ENCODE assay signal across 19 cellular contexts in genomic region chr22:19795617-19796008, GRCh38. TPM values are rescaled to one million over a fixed set of nuclear protein-coding genes. Genes with fewer than 3 reads are reported as not detected.
DNase-seq lines count a peak whose midpoint lies in the region; ATAC-seq, FAIRE-seq and TF ChIP-seq lines count a peak whose summit lies in the region.
"Had no signal": no experiment of that assay in that cellular context is flagged by ENCODE, and none has a peak within 500 bp of the region (broad histone marks: within the 10 kb centered on the region; RNA-seq: fewer than 3 reads in every experiment).

No MANE protein-coding gene starts in this region.

- H4K8ac ChIP-seq in mesenchymal stem cell (ENCODE audit: low read length) = no peak overlapping the region

- CTCF ChIA-PET in K562 (lab: Yijun Ruan, JAX; ENCODE audit: low intra/inter-chr PET ratio) = no interaction called here

- H3K9me1 ChIP-seq in K562 (ENCODE audit: control insufficient read depth, insufficient read depth, low read length) = no peaks in the 10 kb centered on the region

- H3K9me3 ChIP-seq in K562 (replicated peaks; ENCODE audit: control insufficient read depth, insufficient read depth, low read depth, low read length) (peaks cover 2% of the 10 kb centered on the region; the same call in 1 of the 2 replicates), mesenchymal stem cell (ENCODE audit: control insufficient read depth, low read length) (peaks cover 8% of the 10 kb centered on the region)
- H3K9me3 ChIP-seq: mucosa of descending colon had no signal

- no peak overlapping the region for H2BK120ac ChIP-seq in mesenchymal stem cell (ENCODE audit: low read depth, low read length)

- peaks cover 3% of the 10 kb centered on the region for H3K36me3 Mint-ChIP-seq in activated T-helper 1 cell treated with anti-CD3 and anti-CD28 coated beads, Interleukin-12 subunit alpha, Interleukin-12 subunit beta, Interleukin-2, Interleukin-4 antibody, amounts not matched to agents 30 ng/mL and 10 ng/mL and 1 ng/mL, durations not matched to agents 14 hours and 24 hours and 36 hours (ENCODE audit: low read depth)

- H2AK5ac ChIP-seq in mesenchymal stem cell (ENCODE audit: low read length, severe bottlenecking) = no peak overlapping the region

- no peak for ATAC-seq in left ventricle myocardium superior
- ATAC-seq in K562 = no peak
- no peak for ATAC-seq in HG02884 (IDR thresholded peaks at IDR 0.05; ENCODE audit: unreplicated experiment)
- ATAC-seq in HG03039 (IDR thresholded peaks at IDR 0.05; ENCODE audit: unreplicated experiment) = no peak
- ATAC-seq: left lobe of liver, mucosa of descending colon, T-cell had no signal

- H2AFZ ChIP-seq in K562 (ENCODE audit: low read depth, low read length) (no peak overlapping the region), mesenchymal stem cell (ENCODE audit: low read depth, low read length) (no peak overlapping the region)

- intact Hi-C loops in left ventricle myocardium superior (cut with micrococcal nuclease) = no loop called here
- intact Hi-C loops in cardiac septum (cut with DNase I) = no loop called here
- intact Hi-C loops in K562 (cut with micrococcal nuclease) = no loop called here
- intact Hi-C loops in activated T-helper 1 cell treated with anti-CD3 and anti-CD28 coated beads, Interleukin-12 subunit alpha, Interleukin-12 subunit beta, Interleukin-2, Interleukin-4 antibody, amounts not matched to agents 30 ng/mL and 10 ng/mL and 1 ng/mL, durations not matched to agents 14 hours and 24 hours and 36 hours (cut with micrococcal nuclease) = no loop called here

- no peak for TF ChIP-seq RAD21 in K562 (CRISPR knock-in tag; conservative IDR thresholded peaks at IDR 0.05 in 1 of 2, IDR thresholded peaks at IDR 0.05 in 1 of 2)

- H3K27ac ChIP-seq in K562 (ENCODE audit: extremely low read depth, low read depth, low read length) (no peak overlapping the region), mesenchymal stem cell (ENCODE audit: low read length, poor library complexity, severe bottlenecking) (no peak overlapping the region)
- H3K27ac ChIP-seq: C4-2B had no signal

- H3K36me3 ChIP-seq in K562 (ENCODE audit: control insufficient read depth, insufficient read depth, low read length) (no peaks in the 10 kb centered on the region), mesenchymal stem cell (ENCODE audit: control insufficient read depth in 1 of 2, insufficient read depth in 2 of 2, low read depth in 1 of 2, low read length in 2 of 2) (peaks cover 0 to 27% of the 10 kb centered on the region in 2 experiments)

- DNase-seq in left ventricle myocardium superior = peak; percentile 18
- DNase-seq in cardiac septum (ENCODE audit: low spot score) = no peak
- DNase-seq in K562 (ENCODE audit: extremely low read depth in 1 of 4, low spot score in 3 of 4) = no peak
- no peak for DNase-seq in mesenchymal stem cell
- DNase-seq in NCI-H2171 (lab: John Stamatoyannopoulos, UW) = no peak
- no peak for DNase-seq in activated T-helper 1 cell treated with anti-CD3 and anti-CD28 coated beads, Interleukin-12 subunit alpha, Interleukin-12 subunit beta, Interleukin-2, Interleukin-4 antibody, amounts not matched to agents 30 ng/mL and 10 ng/mL and 1 ng/mL, durations not matched to agents 14 hours and 24 hours and 36 hours (ENCODE audit: low spot score)
- DNase-seq: activated CD4-positive, alpha-beta T cell treated with anti-CD3 and anti-CD28 coated beads, Interleukin-2, amount 10 ng/mL, durations not matched to agents 24 days and 14 days; activated effector memory CD4-positive, alpha-beta T cell treated with anti-CD3 and anti-CD28 coated beads, Interleukin-2, amount 50 U/mL, for 16 hours; central memory CD4-positive, alpha-beta T cell; mucosa of descending colon; NCI-H69; SHP77 treated with DMSO at 0.1 percent for 48 hours; T-cell had no signal

- no peak for FAIRE-seq in K562 (lab: Jason Lieb, UNC)

- H3K4me3 Mint-ChIP-seq in activated T-helper 1 cell treated with anti-CD3 and anti-CD28 coated beads, Interleukin-12 subunit alpha, Interleukin-12 subunit beta, Interleukin-2, Interleukin-4 antibody, amounts not matched to agents 30 ng/mL and 10 ng/mL and 1 ng/mL, durations not matched to agents 14 hours and 24 hours and 36 hours = no peak overlapping the region
- H3K4me3 Mint-ChIP-seq: activated CD4-positive, alpha-beta T cell treated with anti-CD3 and anti-CD28 coated beads, Interleukin-2, amount 10 ng/mL, durations not matched to agents 24 days and 14 days had no signal

- no peaks in the 10 kb centered on the region for H3K4me1 Mint-ChIP-seq in activated T-helper 1 cell treated with anti-CD3 and anti-CD28 coated beads, Interleukin-12 subunit alpha, Interleukin-12 subunit beta, Interleukin-2, Interleukin-4 antibody, amounts not matched to agents 30 ng/mL and 10 ng/mL and 1 ng/mL, durations not matched to agents 14 hours and 24 hours and 36 hours (ENCODE audit: low read depth)
- H3K4me1 Mint-ChIP-seq: activated CD4-positive, alpha-beta T cell treated with anti-CD3 and anti-CD28 coated beads, Interleukin-2, amount 10 ng/mL, durations not matched to agents 24 days and 14 days had no signal

- no peaks in the 10 kb centered on the region for H3K27me3 ChIP-seq in K562 (ENCODE audit: control insufficient read depth in 2 of 2, insufficient read depth in 2 of 2, low read length in 2 of 2)
- H3K27me3 ChIP-seq in mesenchymal stem cell (ENCODE audit: control insufficient read depth in 1 of 2, insufficient read depth in 1 of 2, low read length in 2 of 2) = no peaks in the 10 kb centered on the region

- in situ Hi-C loops in K562 (cut with MboI) = no loop called here

- H4K91ac ChIP-seq in mesenchymal stem cell (ENCODE audit: low read length) = no peak overlapping the region

- no TSS peak for BruUV-seq in K562 (replicated peaks; lab: Mats Ljungman, UMichigan)

- 64% methylated on average over 6 of the region's 6 CpGs for WGBS in K562 (ENCODE audit: insufficient coverage, low coverage, missing lambda C conversion rate)
- 95% methylated on average over 6 of the region's 6 CpGs for WGBS in mesenchymal stem cell

- peaks cover 2% of the 10 kb centered on the region for H3K79me1 ChIP-seq in mesenchymal stem cell (replicated peaks; ENCODE audit: low read length, poor library complexity, severe bottlenecking)

- H3K4me3 ChIP-seq in K562 (no peak overlapping the region), mesenchymal stem cell (ENCODE audit: insufficient read depth in 1 of 2, low read depth in 1 of 2, low read length in 2 of 2) (peak overlapping the region in 1 of 2 experiments; percentile 29)
- H3K4me3 ChIP-seq: mucosa of descending colon had no signal

- H2BK12ac ChIP-seq in mesenchymal stem cell (ENCODE audit: low read length in 2 of 2) = no peak overlapping the region

- H3K27ac Mint-ChIP-seq in activated T-helper 1 cell treated with anti-CD3 and anti-CD28 coated beads, Interleukin-12 subunit alpha, Interleukin-12 subunit beta, Interleukin-2, Interleukin-4 antibody, amounts not matched to agents 30 ng/mL and 10 ng/mL and 1 ng/mL, durations not matched to agents 14 hours and 24 hours and 36 hours = no peak overlapping the region
- H3K27ac Mint-ChIP-seq: activated CD4-positive, alpha-beta T cell treated with anti-CD3 and anti-CD28 coated beads, Interleukin-2, amount 10 ng/mL, durations not matched to agents 24 days and 14 days; T-cell had no signal

- peak overlapping the region in 1 of 2 experiments; percentile 8; a peak in 1 of 4 replicates for H3K9ac ChIP-seq in K562 (ENCODE audit: insufficient read depth in 1 of 2, low read depth in 2 of 2, low read length in 2 of 2)
- H3K9ac ChIP-seq in mesenchymal stem cell (ENCODE audit: low read length) = peak overlapping the region; percentile 0

- no peak for TF ChIP-seq POLR2A in K562 (conservative IDR thresholded peaks at IDR 0.05)

- H3K4ac ChIP-seq in mesenchymal stem cell (ENCODE audit: low read depth in 1 of 2, low read length in 2 of 2) = no peak overlapping the region

- H3K23ac ChIP-seq in mesenchymal stem cell (ENCODE audit: low read length in 2 of 2) = no peak overlapping the region

- H2BK15ac ChIP-seq in mesenchymal stem cell (ENCODE audit: low read depth, poor library complexity, severe bottlenecking) = no peak overlapping the region

- H3K4me1 ChIP-seq in K562 (replicated peaks in 1 of 2; ENCODE audit: control insufficient read depth in 2 of 2, insufficient read depth in 2 of 2, low read length in 2 of 2) = peaks cover 0 to 30% of the 10 kb centered on the region in 2 experiments; a peak in 1 of 5 replicates
- peaks cover 19% of the 10 kb centered on the region for H3K4me1 ChIP-seq in mesenchymal stem cell (ENCODE audit: control insufficient read depth, insufficient read depth, low read depth, low read length)

- TF ChIP-seq CTCF in K562 (IDR thresholded peaks at IDR 0.05 in 2 of 3, conservative IDR thresholded peaks at IDR 0.05 in 1 of 3; ENCODE audit: insufficient read depth in 2 of 3, low read depth in 1 of 3, low read length in 3 of 3) = no peak

- H3K18ac ChIP-seq in mesenchymal stem cell (ENCODE audit: low read depth in 1 of 2, low read length in 2 of 2) = no peak overlapping the region

- H3K79me2 ChIP-seq in K562 (ENCODE audit: control insufficient read depth, insufficient read depth, low read length) = no peaks in the 10 kb centered on the region

- H3K14ac ChIP-seq in mesenchymal stem cell (ENCODE audit: low read length in 2 of 2) = no peak overlapping the region

- POLR2A ChIA-PET in K562 (lab: Yijun Ruan, JAX) = interaction anchor here (1.1 to 1.7 kb wide), 2 partner anchors 14 to 71 kb away, joined by 4 to 8 read pairs; no protein-coding TSS in a partner anchor

- H3K4me2 ChIP-seq in K562 (ENCODE audit: insufficient read depth, low read length) = no peak overlapping the region
- no peak overlapping the region for H3K4me2 ChIP-seq in mesenchymal stem cell (ENCODE audit: low read length, poor library complexity, severe bottlenecking)

- H3K27me3 Mint-ChIP-seq in activated T-helper 1 cell treated with anti-CD3 and anti-CD28 coated beads, Interleukin-12 subunit alpha, Interleukin-12 subunit beta, Interleukin-2, Interleukin-4 antibody, amounts not matched to agents 30 ng/mL and 10 ng/mL and 1 ng/mL, durations not matched to agents 14 hours and 24 hours and 36 hours (ENCODE audit: insufficient read depth) = no peaks in the 10 kb centered on the region
- H3K27me3 Mint-ChIP-seq: activated CD4-positive, alpha-beta T cell treated with anti-CD3 and anti-CD28 coated beads, Interleukin-2, amount 10 ng/mL, durations not matched to agents 24 days and 14 days; T-cell had no signal

- no peak for TF ChIP-seq EP300 in K562 (IDR thresholded peaks at IDR 0.05; ENCODE audit: low read length)

- H2BK5ac ChIP-seq in mesenchymal stem cell (ENCODE audit: low read depth, low read length, poor library complexity, severe bottlenecking) = no peak overlapping the region

- 0 out of 2 replicates have a peak, but pooled peaks cover 4% of the 10 kb centered on the region for H4K20me1 ChIP-seq in K562 (replicated peaks; ENCODE audit: control insufficient read depth, insufficient read depth, low read length)

- no peaks in the 10 kb centered on the region for H3K9me3 Mint-ChIP-seq in activated T-helper 1 cell treated with anti-CD3 and anti-CD28 coated beads, Interleukin-12 subunit alpha, Interleukin-12 subunit beta, Interleukin-2, Interleukin-4 antibody, amounts not matched to agents 30 ng/mL and 10 ng/mL and 1 ng/mL, durations not matched to agents 14 hours and 24 hours and 36 hours
- H3K9me3 Mint-ChIP-seq: activated CD4-positive, alpha-beta T cell treated with anti-CD3 and anti-CD28 coated beads, Interleukin-2, amount 10 ng/mL, durations not matched to agents 24 days and 14 days had no signal

RNA-seq across cellular contexts. Expression of gene TBX1, which starts 35.0 kb away (rescaled TPM):
- total RNA-seq in left ventricle myocardium superior = 3.6 TPM
- total RNA-seq in cardiac septum = 0.48 TPM
- 31.9 and 90.7 TPM in 2 replicates for total RNA-seq in K562 (2011; cell fraction: chromatin; rRNA removed; ENCODE audit: low replicate concordance)
- 41.9 and 52.4 TPM in 2 replicates for total RNA-seq in K562 (2011; cell fraction: nucleolus; rRNA removed)
- 40.6 and 47.0 TPM in 2 replicates for total RNA-seq in K562 (2011; cell fraction: nucleoplasm; rRNA removed)
- total RNA-seq in K562 (2014; rRNA removed) = 8.9 and 14.0 TPM in 2 replicates
- total RNA-seq in K562 (2014; rRNA removed; fragmentation: Illumina TruSeq; extraction: Trizol) = 2.1 and 2.6 TPM in 2 replicates
- total RNA-seq in K562 (2015; rRNA removed; fragmentation: Illumina TruSeq; extraction: Trizol) = 3.5 and 3.9 TPM in 2 replicates
- 34.2 and 35.0 TPM in 2 replicates for total RNA-seq in K562 (2021)
- polyA plus RNA-seq in K562 (2011; rRNA removed) = 2.5 and 9.5 TPM in 2 replicates
- 5.8 and 7.7 TPM in 2 replicates for polyA plus RNA-seq in K562 (2011; cell fraction: cytosol; rRNA removed)
- 55.1 and 87.1 TPM in 2 replicates for polyA plus RNA-seq in K562 (2011; cell fraction: nucleus; rRNA removed)
- polyA plus RNA-seq in K562 (2012) = 12.4 and 14.0 TPM in 2 replicates
- polyA plus RNA-seq in K562 (2014; fragmentation: Illumina TruSeq; extraction: Trizol) = 8.0 and 12.8 TPM in 2 replicates
- polyA plus RNA-seq in K562 (2014; fragmentation: Nextera tagmentation; extraction: Ambion mirVana) = under 1 TPM; 0.07 to 0.11 TPM
- 14.7 and 17.1 TPM in 2 replicates for polyA plus RNA-seq in K562 (2014; rRNA removed)
- 2.2 and 5.5 TPM in 2 replicates for polyA minus RNA-seq in K562 (2011; rRNA and poly(A)+ RNA removed)
- polyA minus RNA-seq in K562 (2011; cell fraction: cytosol; rRNA and poly(A)+ RNA removed) = 5.4 and 22.9 TPM in 2 replicates
- polyA minus RNA-seq in K562 (2011; cell fraction: nucleus; rRNA and poly(A)+ RNA removed) = 20.1 and 45.7 TPM in 2 replicates
- polyA plus RNA-seq in mesenchymal stem cell (2013, experiment 1 of 2) = 2.4 TPM
- 2.5 TPM for polyA plus RNA-seq in mesenchymal stem cell (2013, experiment 2 of 2)
- 0.29 and 0.56 TPM in 2 replicates for total RNA-seq in activated T-helper 1 cell treated with anti-CD3 and anti-CD28 coated beads, Interleukin-12 subunit alpha, Interleukin-12 subunit beta, Interleukin-2, Interleukin-4 antibody, amounts not matched to agents 30 ng/mL and 10 ng/mL and 1 ng/mL, durations not matched to agents 14 hours and 24 hours and 36 hours
- total RNA-seq: activated CD4-positive, alpha-beta T cell treated with anti-CD3 and anti-CD28 coated beads, Interleukin-2, amount 10 ng/mL, durations not matched to agents 24 days and 14 days; epithelial cell of proximal tubule; MCF 10A had no signal

RNA-seq across cellular contexts. Expression of gene GNB1L, which starts 59.1 kb away (rescaled TPM):
- 3.4 TPM for total RNA-seq in left ventricle myocardium superior
- total RNA-seq in cardiac septum = 2.0 TPM
- total RNA-seq in K562 (2011; cell fraction: chromatin; rRNA removed; ENCODE audit: low replicate concordance) = 5.3 and 21.3 TPM in 2 replicates
- total RNA-seq in K562 (2011; cell fraction: nucleolus; rRNA removed) = 21.8 and 25.5 TPM in 2 replicates
- total RNA-seq in K562 (2011; cell fraction: nucleoplasm; rRNA removed) = 7.3 and 7.8 TPM in 2 replicates
- 48.9 and 69.1 TPM in 2 replicates for total RNA-seq in K562 (2014; rRNA removed)
- 0.57 and 0.84 TPM in 2 replicates for total RNA-seq in K562 (2014; rRNA removed; fragmentation: Illumina TruSeq; extraction: Trizol)
- total RNA-seq in K562 (2015; rRNA removed; fragmentation: Illumina TruSeq; extraction: Trizol) = 17.8 and 20.6 TPM in 2 replicates
- 50.5 and 55.3 TPM in 2 replicates for total RNA-seq in K562 (2021)
- polyA plus RNA-seq in K562 (2011; rRNA removed) = 10.2 and 35.0 TPM in 2 replicates
- 37.2 and 43.8 TPM in 2 replicates for polyA plus RNA-seq in K562 (2011; cell fraction: cytosol; rRNA removed)
- 33.2 and 43.3 TPM in 2 replicates for polyA plus RNA-seq in K562 (2011; cell fraction: nucleus; rRNA removed)
- polyA plus RNA-seq in K562 (2012) = 42.2 and 62.2 TPM in 2 replicates
- polyA plus RNA-seq in K562 (2014; fragmentation: Illumina TruSeq; extraction: Trizol) = 1.9 and 18.0 TPM in 2 replicates
- 1 to 10 TPM in 1 of 2 experiments, under 1 TPM in 1; 0.56 to 3.5 TPM for polyA plus RNA-seq in K562 (2014; fragmentation: Nextera tagmentation; extraction: Ambion mirVana)
- polyA plus RNA-seq in K562 (2014; rRNA removed) = 40.7 and 41.3 TPM in 2 replicates
- polyA minus RNA-seq in K562 (2011; rRNA and poly(A)+ RNA removed) = 2.8 and 3.7 TPM in 2 replicates
- polyA minus RNA-seq in K562 (2011; cell fraction: cytosol; rRNA and poly(A)+ RNA removed) = 13.2 and 33.0 TPM in 2 replicates
- polyA minus RNA-seq in K562 (2011; cell fraction: nucleus; rRNA and poly(A)+ RNA removed) = 12.0 and 14.3 TPM in 2 replicates
- polyA plus RNA-seq in mesenchymal stem cell (2013, experiment 1 of 2) = 3.9 TPM
- polyA plus RNA-seq in mesenchymal stem cell (2013, experiment 2 of 2) = 3.9 TPM
- 20.6 and 21.5 TPM in 2 replicates for total RNA-seq in activated T-helper 1 cell treated with anti-CD3 and anti-CD28 coated beads, Interleukin-12 subunit alpha, Interleukin-12 subunit beta, Interleukin-2, Interleukin-4 antibody, amounts not matched to agents 30 ng/mL and 10 ng/mL and 1 ng/mL, durations not matched to agents 14 hours and 24 hours and 36 hours

RNA-seq across cellular contexts. Expression of gene RTL10, which starts 59.1 kb away (rescaled TPM):
- total RNA-seq in left ventricle myocardium superior = 8.0 TPM
- 6.3 TPM for total RNA-seq in cardiac septum
- total RNA-seq in K562 (2011; cell fraction: chromatin; rRNA removed; ENCODE audit: low replicate concordance) = 82.4 and 192 TPM in 2 replicates
- 134 and 166 TPM in 2 replicates for total RNA-seq in K562 (2011; cell fraction: nucleolus; rRNA removed)
- 107 and 110 TPM in 2 replicates for total RNA-seq in K562 (2011; cell fraction: nucleoplasm; rRNA removed)
- 32.5 and 42.0 TPM in 2 replicates for total RNA-seq in K562 (2014; rRNA removed)
- total RNA-seq in K562 (2014; rRNA removed; fragmentation: Illumina TruSeq; extraction: Trizol) = 16.3 and 19.8 TPM in 2 replicates
- total RNA-seq in K562 (2015; rRNA removed; fragmentation: Illumina TruSeq; extraction: Trizol) = 26.2 and 28.8 TPM in 2 replicates
- 75.4 and 75.5 TPM in 2 replicates for total RNA-seq in K562 (2021)
- 32.7 and 82.6 TPM in 2 replicates for polyA plus RNA-seq in K562 (2011; rRNA removed)
- 68.8 and 74.9 TPM in 2 replicates for polyA plus RNA-seq in K562 (2011; cell fraction: cytosol; rRNA removed)
- polyA plus RNA-seq in K562 (2011; cell fraction: nucleus; rRNA removed) = 124 and 157 TPM in 2 replicates
- polyA plus RNA-seq in K562 (2012) = 40.3 and 56.9 TPM in 2 replicates
- 39.2 and 40.1 TPM in 2 replicates for polyA plus RNA-seq in K562 (2014; fragmentation: Illumina TruSeq; extraction: Trizol)
- polyA plus RNA-seq in K562 (2014; fragmentation: Nextera tagmentation; extraction: Ambion mirVana) = 10 to 100 TPM; 23.6 to 33.7 TPM
- polyA plus RNA-seq in K562 (2014; rRNA removed) = 28.2 and 31.2 TPM in 2 replicates
- 49.5 and 66.5 TPM in 2 replicates for polyA minus RNA-seq in K562 (2011; rRNA and poly(A)+ RNA removed)
- polyA minus RNA-seq in K562 (2011; cell fraction: cytosol; rRNA and poly(A)+ RNA removed) = 31.7 and 46.0 TPM in 2 replicates
- 42.7 and 85.4 TPM in 2 replicates for polyA minus RNA-seq in K562 (2011; cell fraction: nucleus; rRNA and poly(A)+ RNA removed)
- polyA plus RNA-seq in mesenchymal stem cell (2013, experiment 1 of 2) = 6.4 TPM
- polyA plus RNA-seq in mesenchymal stem cell (2013, experiment 2 of 2) = 7.2 TPM
- 22.2 and 24.1 TPM in 2 replicates for total RNA-seq in activated T-helper 1 cell treated with anti-CD3 and anti-CD28 coated beads, Interleukin-12 subunit alpha, Interleukin-12 subunit beta, Interleukin-2, Interleukin-4 antibody, amounts not matched to agents 30 ng/mL and 10 ng/mL and 1 ng/mL, durations not matched to agents 14 hours and 24 hours and 36 hours
